Comparison of ENCODE assay signal across 16 cellular contexts in genomic region chr2:69566669-69567068, GRCh38.
DNase-seq lines count a peak whose midpoint lies in the region; ATAC-seq and TF ChIP-seq lines count a peak whose summit lies in the region.
"Had no signal": no experiment of that assay in that cellular context is flagged by ENCODE, and none has a peak within 500 bp of the region (broad histone marks: within the 10 kb centered on the region; RNA-seq: fewer than 3 reads in every experiment).

No MANE protein-coding gene starts in this region.

- H4K8ac ChIP-seq in neuronal stem cell (ENCODE audit: low read depth, low read length): no peak overlapping the region

- 96% methylated on average over 4 of the region's 4 CpGs for WGBS in smooth muscle cell (ENCODE audit: low lambda C conversion rate)
- WGBS in esophagus muscularis mucosa: 90% methylated on average over 4 of the region's 4 CpGs
- no CpG with 5 or more reads among the region's 4 CpGs for WGBS in neuronal stem cell (ENCODE audit: extremely low coverage in 2 of 2, insufficient read length in 2 of 2, insufficient replicate concordance in 1 of 2), 2 donors

- H3K27ac Mint-ChIP-seq in activated T-cell treated with anti-CD3 and anti-CD28 coated beads, Interleukin-2, amount 50 U/mL, for 72 hours: no peak overlapping the region
- H3K27ac Mint-ChIP-seq in central memory CD8-positive, alpha-beta T cell (ENCODE audit: low read depth): peak overlapping the region; percentile 32
- H3K27ac Mint-ChIP-seq: stimulated activated memory B cell treated with anti-CD40 and anti-IgM and Interleukin-4, amounts not matched to agents 10 μg/mL and 1 μg/mL and 100 μg/mL, for 72 hours had no signal

- H3K36me3 ChIP-seq in HCT116 (ENCODE audit: control insufficient read depth in 1 of 2, insufficient read depth in 2 of 2, low read length in 2 of 2) (no peaks in the 10 kb centered on the region), smooth muscle cell (ENCODE audit: low read depth) (no peaks in the 10 kb centered on the region), esophagus muscularis mucosa (no peaks in the 10 kb centered on the region), neuronal stem cell (replicated peaks in 1 of 2; ENCODE audit: control insufficient read depth in 2 of 2, insufficient read depth in 2 of 2, low read length in 2 of 2) (no peaks in the 10 kb centered on the region)
- H3K36me3 ChIP-seq: SJCRH30 had no signal

- no peak overlapping the region for H2BK12ac ChIP-seq in neuronal stem cell (ENCODE audit: low read length)

- peak; percentile 39 for ATAC-seq in activated T-cell treated with anti-CD3 and anti-CD28 coated beads, Interleukin-2, amount 50 U/mL, for 72 hours (replicated peaks in 1 of 2)
- no peak for ATAC-seq in HCT116
- ATAC-seq in central memory CD8-positive, alpha-beta T cell (replicated peaks; ENCODE audit: extremely low read depth, poor library complexity, severe bottlenecking): no peak
- ATAC-seq: stimulated activated memory B cell treated with anti-CD40 and anti-IgM and Interleukin-4, amounts not matched to agents 10 μg/mL and 1 μg/mL and 100 μg/mL, for 72 hours had no signal

- no peak overlapping the region for H4K91ac ChIP-seq in neuronal stem cell (ENCODE audit: low read depth, low read length, poor library complexity)

- H4K20me1 ChIP-seq in HCT116 (ENCODE audit: insufficient read depth) (no peaks in the 10 kb centered on the region), smooth muscle cell (ENCODE audit: low read depth) (peaks cover 100% of the 10 kb centered on the region)

- no peak overlapping the region for H2BK120ac ChIP-seq in neuronal stem cell (ENCODE audit: low read depth, low read length)

- POLR2A ChIA-PET in HCT116 (lab: Charles Lee): no interaction called here

- RAD21 ChIA-PET in HCT116 (lab: Charles Lee; ENCODE audit: low non-redundant PET in 1 of 2, low total read pairs in 2 of 2, uncharacterized antibody in 2 of 2, unreplicated experiment in 2 of 2): no interaction called here

- H3K9ac ChIP-seq in HCT116 (ENCODE audit: low read length): no peak overlapping the region
- H3K9ac ChIP-seq in smooth muscle cell (ENCODE audit: low read depth): no peak overlapping the region
- H3K9ac ChIP-seq in neuronal stem cell (ENCODE audit: low read depth, low read length, poor library complexity): no peak overlapping the region

- no peaks in the 10 kb centered on the region for H3K27me3 ChIP-seq in HCT116 (ENCODE audit: insufficient read depth, low read length)
- H3K27me3 ChIP-seq in smooth muscle cell (ENCODE audit: low read depth): no peaks in the 10 kb centered on the region
- H3K27me3 ChIP-seq in esophagus muscularis mucosa: no peaks in the 10 kb centered on the region
- H3K27me3 ChIP-seq in neuronal stem cell (ENCODE audit: control insufficient read depth in 3 of 3, insufficient read depth in 3 of 3, low read depth in 1 of 3, low read length in 3 of 3): no peaks in the 10 kb centered on the region
- H3K27me3 ChIP-seq: SJCRH30 had no signal

- TF ChIP-seq POLR2A in HCT116 (IDR thresholded peaks at IDR 0.05; ENCODE audit: borderline replicate concordance, extremely low read depth, insufficient read depth, insufficient read length): no peak
- TF ChIP-seq POLR2A in esophagus muscularis mucosa (IDR thresholded peaks at IDR 0.05; ENCODE audit: low read depth): no peak

- no peak overlapping the region for H2BK15ac ChIP-seq in neuronal stem cell (ENCODE audit: low read length)

- no peaks in the 10 kb centered on the region for H3K27me3 Mint-ChIP-seq in activated T-cell treated with anti-CD3 and anti-CD28 coated beads, Interleukin-2, amount 50 U/mL, for 72 hours (ENCODE audit: low read depth)
- no peaks in the 10 kb centered on the region for H3K27me3 Mint-ChIP-seq in central memory CD8-positive, alpha-beta T cell

- peaks cover 4 to 26% of the 10 kb centered on the region in 2 experiments for H3K4me1 ChIP-seq in HCT116 (ENCODE audit: control insufficient read depth in 1 of 2, insufficient read depth in 2 of 2, low read length in 2 of 2)
- H3K4me1 ChIP-seq in smooth muscle cell (ENCODE audit: low read depth): no peaks in the 10 kb centered on the region
- H3K4me1 ChIP-seq in esophagus muscularis mucosa: peaks cover 13 to 40% (median 30%) of the 10 kb centered on the region in 4 donors
- H3K4me1 ChIP-seq in neuronal stem cell (ENCODE audit: control insufficient read depth in 2 of 2, insufficient read depth in 1 of 2, low read depth in 1 of 2, low read length in 2 of 2): no peaks in the 10 kb centered on the region

- H2AK5ac ChIP-seq in neuronal stem cell (ENCODE audit: low read depth, low read length): no peak overlapping the region

- no peaks in the 10 kb centered on the region for H3K9me2 ChIP-seq in HCT116 (ENCODE audit: insufficient read depth)

- peak overlapping the region in 1 of 2 donors; percentile 3 for H3K4me3 Mint-ChIP-seq in activated T-cell treated with anti-CD3 and anti-CD28 coated beads, Interleukin-2, amount 50 U/mL, for 72 hours
- H3K4me3 Mint-ChIP-seq in central memory CD8-positive, alpha-beta T cell: no peak overlapping the region
- H3K4me3 Mint-ChIP-seq: H9; stimulated activated memory B cell treated with anti-CD40 and anti-IgM and Interleukin-4, amounts not matched to agents 10 μg/mL and 1 μg/mL and 100 μg/mL, for 72 hours had no signal

- no peak overlapping the region for H3K14ac ChIP-seq in neuronal stem cell (ENCODE audit: low read length)

- no peak overlapping the region for H2BK5ac ChIP-seq in neuronal stem cell (ENCODE audit: low read length)

- H3K4ac ChIP-seq in neuronal stem cell (ENCODE audit: low read length): no peak overlapping the region

- CTCF ChIA-PET in HCT116 (lab: Charles Lee): interaction anchor here (1.2 to 1.7 kb wide), 4 partner anchors 8 to 117 kb away, joined by 4 read pairs; no protein-coding TSS in a partner anchor

- H3K79me1 ChIP-seq in neuronal stem cell (ENCODE audit: low read depth, low read length): no peaks in the 10 kb centered on the region

- H3K18ac ChIP-seq in neuronal stem cell (ENCODE audit: low read length): no peak overlapping the region

- peaks cover 97% of the 10 kb centered on the region for H3K4me1 Mint-ChIP-seq in activated T-cell treated with anti-CD3 and anti-CD28 coated beads, Interleukin-2, amount 50 U/mL, for 72 hours (ENCODE audit: low read depth)
- H3K4me1 Mint-ChIP-seq in central memory CD8-positive, alpha-beta T cell: peaks cover 88% of the 10 kb centered on the region
- H3K4me1 Mint-ChIP-seq: stimulated activated memory B cell treated with anti-CD40 and anti-IgM and Interleukin-4, amounts not matched to agents 10 μg/mL and 1 μg/mL and 100 μg/mL, for 72 hours had no signal

- TF ChIP-seq CTCF in HCT116 (IDR thresholded peaks at IDR 0.05 in 2 of 3, conservative IDR thresholded peaks at IDR 0.05 in 1 of 3; ENCODE audit: borderline replicate concordance in 1 of 3, insufficient read depth in 1 of 3, low read depth in 2 of 3, low read length in 2 of 3): no peak
- TF ChIP-seq CTCF in smooth muscle cell (IDR thresholded peaks at IDR 0.05; ENCODE audit: borderline replicate concordance, insufficient read depth, poor library complexity, severe bottlenecking): no peak
- no peak for TF ChIP-seq CTCF in esophagus muscularis mucosa (IDR thresholded peaks at IDR 0.05)

- no peaks in the 10 kb centered on the region for H3K9me3 Mint-ChIP-seq in activated T-cell treated with anti-CD3 and anti-CD28 coated beads, Interleukin-2, amount 50 U/mL, for 72 hours
- H3K9me3 Mint-ChIP-seq in central memory CD8-positive, alpha-beta T cell: no peaks in the 10 kb centered on the region
- H3K9me3 Mint-ChIP-seq: H9; stimulated activated memory B cell treated with anti-CD40 and anti-IgM and Interleukin-4, amounts not matched to agents 10 μg/mL and 1 μg/mL and 100 μg/mL, for 72 hours had no signal

- H3K4me2 ChIP-seq in HCT116 (ENCODE audit: low read length) (peak overlapping the region; percentile 39), smooth muscle cell (peak overlapping the region; percentile 37), neuronal stem cell (ENCODE audit: insufficient read depth, low read length, poor library complexity, severe bottlenecking) (no peak overlapping the region)

- BruUV-seq in HCT116 (replicated peaks; lab: Mats Ljungman, UMichigan): no TSS peak

- H3K23ac ChIP-seq in neuronal stem cell (ENCODE audit: low read depth, low read length, poor library complexity): no peak overlapping the region

- H3K36me3 Mint-ChIP-seq in activated T-cell treated with anti-CD3 and anti-CD28 coated beads, Interleukin-2, amount 50 U/mL, for 72 hours (ENCODE audit: insufficient read depth in 2 of 2): no peaks in the 10 kb centered on the region
- H3K36me3 Mint-ChIP-seq in central memory CD8-positive, alpha-beta T cell (ENCODE audit: insufficient read depth): peaks cover 7% of the 10 kb centered on the region
- H3K36me3 Mint-ChIP-seq: stimulated activated memory B cell treated with anti-CD40 and anti-IgM and Interleukin-4, amounts not matched to agents 10 μg/mL and 1 μg/mL and 100 μg/mL, for 72 hours had no signal

- no peak for DNase-seq in activated T-cell treated with anti-CD3 and anti-CD28 coated beads, Interleukin-2, amount 50 U/mL, for 72 hours
- no peak for DNase-seq in activated T-cell treated with anti-CD3 and anti-CD28 coated beads, Interleukin-2, amount 50 U/mL, for 48 hours
- DNase-seq in HCT116 (ENCODE audit: low read depth, low spot score) (no peak), smooth muscle cell (lab: John Stamatoyannopoulos, UW; ENCODE audit: unreplicated experiment) (no peak), esophagus muscularis mucosa (ENCODE audit: extremely low spot score) (no peak), substantia nigra (lab: John Stamatoyannopoulos, UW) (no peak), neuronal stem cell (ENCODE audit: low spot score) (no peak)
- DNase-seq in central memory CD8-positive, alpha-beta T cell (ENCODE audit: low spot score in 2 of 2): no peak
- DNase-seq: COR-L47, GDM1, H9, mesendoderm, NCI-H187, NCI-H510A, SJCRH30 had no signal

- H3K27ac ChIP-seq in HCT116 (ENCODE audit: low read depth, low read length) (no peak overlapping the region), smooth muscle cell (ENCODE audit: low read depth) (peak overlapping the region; percentile 58), esophagus muscularis mucosa (replicated peaks in 1 of 4) (no peak overlapping the region), substantia nigra (ENCODE audit: low read depth, low read length, poor library complexity, severe bottlenecking) (no peak overlapping the region), neuronal stem cell (replicated peaks; ENCODE audit: low read length) (no peak overlapping the region)
- H3K27ac ChIP-seq: SJCRH30 had no signal

- H3K4me3 ChIP-seq in HCT116 (replicated peaks in 1 of 2; ENCODE audit: low read depth in 1 of 2, low read length in 2 of 2): no peak overlapping the region
- no peak overlapping the region for H3K4me3 ChIP-seq in smooth muscle cell
- no peak overlapping the region for H3K4me3 ChIP-seq in esophagus muscularis mucosa
- no peak overlapping the region for H3K4me3 ChIP-seq in neuronal stem cell (ENCODE audit: low read length in 2 of 2)
- H3K4me3 ChIP-seq: SJCRH30 had no signal

- H3K9me3 ChIP-seq in HCT116 (ENCODE audit: control insufficient read depth in 1 of 2, insufficient read depth in 1 of 2, low read depth in 1 of 2, low read length in 2 of 2): no peaks in the 10 kb centered on the region
- no peaks in the 10 kb centered on the region for H3K9me3 ChIP-seq in smooth muscle cell (replicated peaks; ENCODE audit: low read depth)
- H3K9me3 ChIP-seq in esophagus muscularis mucosa: no peaks in the 10 kb centered on the region
- H3K9me3 ChIP-seq in neuronal stem cell (replicated peaks in 1 of 2; ENCODE audit: control insufficient read depth in 2 of 2, insufficient read depth in 1 of 2, low read depth in 1 of 2, low read length in 2 of 2): no peaks in the 10 kb centered on the region
- H3K9me3 ChIP-seq: SJCRH30 had no signal

- TF ChIP-seq RAD21 in HCT116 (IDR thresholded peaks at IDR 0.05; ENCODE audit: low read depth): no peak

- intact Hi-C loops in HCT116 (cut with micrococcal nuclease): no loop called here
- intact Hi-C loops in esophagus muscularis mucosa (cut with DNase I): no loop called here

- peaks cover 3% of the 10 kb centered on the region for H3F3A ChIP-seq in smooth muscle cell (ENCODE audit: low read depth)

- H2AFZ ChIP-seq in HCT116 (ENCODE audit: low read depth, low read length, poor library complexity, severe bottlenecking) (no peak overlapping the region), smooth muscle cell (ENCODE audit: low read depth) (no peak overlapping the region), neuronal stem cell (ENCODE audit: low read length) (no peak overlapping the region)

- H3K79me2 ChIP-seq in HCT116 (ENCODE audit: insufficient read depth, low read length): no peaks in the 10 kb centered on the region; the same call in 1 of the 2 replicates
- H3K79me2 ChIP-seq in smooth muscle cell (ENCODE audit: low read depth): peaks cover 67% of the 10 kb centered on the region

- TF ChIP-seq EP300 in esophagus muscularis mucosa (IDR thresholded peaks at IDR 0.05): no peak

Comparison
In these comparisons a context has a peak if more than half of its experiments do, and no peak if none do; other contexts are left out.
1. ATAC-seq: peak in activated T-cell treated with anti-CD3 and anti-CD28 coated beads, Interleukin-2, amount 50 U/mL, for 72 hours (2 of 2); none in HCT116 (single experiment) and central memory CD8-positive, alpha-beta T cell (single experiment).